ENCODE assay signal across 11 cellular contexts in genomic region chr7:151630349-151630748, GRCh38.
A peak's percentile ranks its signal among the peaks of the same experiment; 100 is the strongest.
DNase-seq lines count a peak whose midpoint lies in the region; ATAC-seq and TF ChIP-seq lines count a peak whose summit lies in the region.
"Had no signal": no experiment of that assay in that cellular context is flagged by ENCODE, and none has a peak within 500 bp of the region (broad histone marks: within the 10 kb centered on the region; RNA-seq: fewer than 3 reads in every experiment).

No MANE protein-coding gene starts in this region.

- peaks cover 0 to 58% (median 26%) of the 10 kb centered on the region in 12 donors for H3K4me1 ChIP-seq in heart left ventricle
- peaks cover 26 to 47% of the 10 kb centered on the region in 2 donors for H3K4me1 ChIP-seq in thoracic aorta (ENCODE audit: control insufficient read depth in 1 of 2, low read depth in 2 of 2)

- H3K27ac Mint-ChIP-seq in WTC11 = no peak overlapping the region

- H3K27me3 Mint-ChIP-seq in WTC11 (ENCODE audit: low read depth) = peaks cover 33% of the 10 kb centered on the region

- ATAC-seq in heart left ventricle = no peak
- no peak for ATAC-seq in WTC11
- no peak for ATAC-seq in thoracic aorta (ENCODE audit: insufficient number of reproducible peaks, low FRiP score, low read depth)
- no peak for ATAC-seq in GM18517 (IDR thresholded peaks at IDR 0.05; ENCODE audit: unreplicated experiment)

- DNase-seq in heart left ventricle = no peak
- DNase-seq in cardiac septum (ENCODE audit: low spot score) = no peak
- no peak for DNase-seq in WTC11 (ENCODE audit: low spot score)
- DNase-seq in foreskin fibroblast = no peak
- DNase-seq in thoracic aorta (ENCODE audit: low spot score) = no peak
- no peak for DNase-seq in NCI-H2227 treated with DMSO at 0.1 percent for 48 hours (lab: John Stamatoyannopoulos, UW)
- DNase-seq in NK-92 (lab: John Stamatoyannopoulos, UW; ENCODE audit: unreplicated experiment) = no peak
- DNase-seq: activated naive CD4-positive, alpha-beta T cell; H7; occipital lobe had no signal

- H3K27me3 ChIP-seq in heart left ventricle (no peaks in the 10 kb centered on the region), thoracic aorta (replicated peaks; ENCODE audit: insufficient read depth) (no peaks in the 10 kb centered on the region)

- intact Hi-C loops in heart left ventricle (cut with DNase I) = loop anchor here in 9 of 10 donors (5.0 to 10.0 kb wide), 12 partner anchors 37 to 263 kb away; no protein-coding TSS in a partner anchor
- intact Hi-C loops in cardiac septum (cut with DNase I) = loop anchor here (5.0 kb wide), 1 partner anchor 107 kb away; no protein-coding TSS in a partner anchor

- H3K4me3 ChIP-seq in heart left ventricle = peak overlapping the region in 8 of 12 donors; percentile 59 to 94 (median 75)
- peak overlapping the region; percentile 74 to 76 for H3K4me3 ChIP-seq in foreskin fibroblast (ENCODE audit: low read depth in 1 of 2, low read length in 2 of 2)
- peak overlapping the region; percentile 80 for H3K4me3 ChIP-seq in thoracic aorta

- no peak for TF ChIP-seq POLR2A in heart left ventricle (IDR thresholded peaks at IDR 0.05)

- 78 to 85% (median 81%) methylated on average over 5 of the region's 5 CpGs for WGBS in heart left ventricle, 4 donors

- peaks cover 11% of the 10 kb centered on the region for H3K9me3 Mint-ChIP-seq in WTC11

- TF ChIP-seq CTCF in heart left ventricle (IDR thresholded peaks at IDR 0.05) (no peak), WTC11 (IDR thresholded peaks at IDR 0.05) (no peak), foreskin fibroblast (IDR thresholded peaks at IDR 0.05; ENCODE audit: low read depth, low read length) (no peak), thoracic aorta (IDR thresholded peaks at IDR 0.05) (no peak)

- POLR2A ChIA-PET in WTC11 (lab: Charles Lee) = interaction anchor here (0.6 kb wide), 1 partner anchor 585 kb away, joined by 3 read pairs; no protein-coding TSS in a partner anchor

- CTCF ChIA-PET in WTC11 (lab: Charles Lee) = interaction anchor here (0.8 to 4.7 kb wide), 8 partner anchors 10 to 157 kb away, joined by 3 to 21 read pairs (median 4); no protein-coding TSS in a partner anchor

- peaks cover 12% of the 10 kb centered on the region for H3K36me3 Mint-ChIP-seq in WTC11

- peaks cover 0 to 6% (median 0%) of the 10 kb centered on the region in 9 donors for H3K36me3 ChIP-seq in heart left ventricle
- H3K36me3 ChIP-seq in thoracic aorta = no peaks in the 10 kb centered on the region

- H3K9me3 ChIP-seq in heart left ventricle (peaks cover 0 to 11% (median 0%) of the 10 kb centered on the region in 12 donors), thoracic aorta (no peaks in the 10 kb centered on the region)

- H3K4me1 Mint-ChIP-seq in WTC11 = peaks cover 46% of the 10 kb centered on the region

- H3K4me3 Mint-ChIP-seq in WTC11 = peak overlapping the region; percentile 85

- peak overlapping the region in 9 of 12 donors; percentile 85 to 99 (median 91) for H3K27ac ChIP-seq in heart left ventricle
- peak overlapping the region in 1 of 2 donors; percentile 85 for H3K27ac ChIP-seq in thoracic aorta

TF ChIP-seq in WTC11, 78 proteins besides CTCF, POLR2A, EP300 and RAD21 (continues in another document):
- TF ChIP-seq FOXJ3 (CRISPR knock-in tag; IDR thresholded peaks at IDR 0.05; ENCODE audit: borderline replicate concordance) = no peak
- no peak for TF ChIP-seq ZNF138 (CRISPR knock-in tag; conservative IDR thresholded peaks at IDR 0.05)
- TF ChIP-seq EMX1 (CRISPR knock-in tag; IDR thresholded peaks at IDR 0.05) = no peak
- TF ChIP-seq E2F4 (CRISPR knock-in tag; IDR thresholded peaks at IDR 0.05; ENCODE audit: borderline replicate concordance, low read depth) = no peak
- TF ChIP-seq ARID4B (CRISPR knock-in tag; IDR thresholded peaks at IDR 0.05; ENCODE audit: borderline replicate concordance) = no peak
- TF ChIP-seq ZNF396 (CRISPR knock-in tag; IDR thresholded peaks at IDR 0.05; ENCODE audit: borderline replicate concordance) = no peak
- no peak for TF ChIP-seq RELA (CRISPR knock-in tag; IDR thresholded peaks at IDR 0.05; ENCODE audit: borderline replicate concordance)
- TF ChIP-seq, protein P1, sequence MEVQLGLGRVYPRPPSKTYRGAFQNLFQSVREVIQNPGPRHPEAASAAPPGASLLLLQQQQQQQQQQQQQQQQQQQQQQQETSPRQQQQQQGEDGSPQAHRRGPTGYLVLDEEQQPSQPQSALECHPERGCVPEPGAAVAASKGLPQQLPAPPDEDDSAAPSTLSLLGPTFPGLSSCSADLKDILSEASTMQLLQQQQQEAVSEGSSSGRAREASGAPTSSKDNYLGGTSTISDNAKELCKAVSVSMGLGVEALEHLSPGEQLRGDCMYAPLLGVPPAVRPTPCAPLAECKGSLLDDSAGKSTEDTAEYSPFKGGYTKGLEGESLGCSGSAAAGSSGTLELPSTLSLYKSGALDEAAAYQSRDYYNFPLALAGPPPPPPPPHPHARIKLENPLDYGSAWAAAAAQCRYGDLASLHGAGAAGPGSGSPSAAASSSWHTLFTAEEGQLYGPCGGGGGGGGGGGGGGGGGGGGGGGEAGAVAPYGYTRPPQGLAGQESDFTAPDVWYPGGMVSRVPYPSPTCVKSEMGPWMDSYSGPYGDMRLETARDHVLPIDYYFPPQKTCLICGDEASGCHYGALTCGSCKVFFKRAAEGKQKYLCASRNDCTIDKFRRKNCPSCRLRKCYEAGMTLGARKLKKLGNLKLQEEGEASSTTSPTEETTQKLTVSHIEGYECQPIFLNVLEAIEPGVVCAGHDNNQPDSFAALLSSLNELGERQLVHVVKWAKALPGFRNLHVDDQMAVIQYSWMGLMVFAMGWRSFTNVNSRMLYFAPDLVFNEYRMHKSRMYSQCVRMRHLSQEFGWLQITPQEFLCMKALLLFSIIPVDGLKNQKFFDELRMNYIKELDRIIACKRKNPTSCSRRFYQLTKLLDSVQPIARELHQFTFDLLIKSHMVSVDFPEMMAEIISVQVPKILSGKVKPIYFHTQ (CRISPR knock-in tag; IDR thresholded peaks at IDR 0.05) = no peak
- TF ChIP-seq PRRX2 (CRISPR knock-in tag; IDR thresholded peaks at IDR 0.05) = no peak
- no peak for TF ChIP-seq ATF3 (CRISPR knock-in tag; conservative IDR thresholded peaks at IDR 0.05)
- no peak for TF ChIP-seq ZNF263 (CRISPR knock-in tag; IDR thresholded peaks at IDR 0.05; ENCODE audit: low read depth)
- no peak for TF ChIP-seq PREB (CRISPR knock-in tag; IDR thresholded peaks at IDR 0.05; ENCODE audit: borderline replicate concordance)
- no peak for TF ChIP-seq ETV6 (CRISPR knock-in tag; IDR thresholded peaks at IDR 0.05)
- TF ChIP-seq ZNF219 (CRISPR knock-in tag; IDR thresholded peaks at IDR 0.05; ENCODE audit: borderline replicate concordance) = no peak
- TF ChIP-seq TEAD1 (CRISPR knock-in tag; IDR thresholded peaks at IDR 0.05) = no peak
